8 cellular contexts compared by ENCODE assay signal in the genomic region with DNA sequence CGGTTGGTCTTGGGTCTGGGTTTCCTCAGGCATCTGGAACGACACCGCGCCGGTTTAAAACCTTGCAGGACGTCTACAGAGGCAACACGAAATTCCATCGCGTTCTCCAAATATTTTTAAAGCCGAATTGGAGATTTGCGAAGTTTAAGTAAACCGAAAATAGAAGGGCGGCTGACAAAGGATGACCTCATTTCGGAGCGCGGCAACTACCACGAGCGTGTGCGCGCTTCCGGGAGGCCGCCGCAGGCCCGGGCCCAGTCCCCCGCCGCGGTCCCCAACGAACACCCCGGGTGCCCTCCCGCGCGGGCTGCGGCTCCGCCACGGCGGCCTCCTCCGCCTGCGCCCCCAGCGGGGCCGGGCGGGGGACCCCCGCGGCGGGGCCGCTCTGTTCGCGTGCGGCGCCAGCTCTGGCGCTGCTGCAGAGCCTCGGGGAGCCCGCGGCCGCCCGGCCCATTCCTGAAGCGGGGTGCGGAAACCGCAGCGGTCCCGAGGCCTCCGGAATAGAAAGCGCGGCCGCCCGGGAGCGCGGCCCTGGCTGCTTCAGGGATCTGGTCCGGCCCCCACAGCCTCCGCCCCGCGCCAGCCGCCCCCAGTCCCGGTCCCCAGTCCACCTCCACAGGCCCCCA. TPM values are rescaled to one million over a fixed set of nuclear protein-coding genes. Genes with fewer than 3 reads are reported as not detected.
DNase-seq lines count a peak whose midpoint lies in the region; ATAC-seq and TF ChIP-seq lines count a peak whose summit lies in the region.

No MANE protein-coding gene starts in this region.

- peaks cover 42% of the 10 kb centered on the region for H3K36me3 ChIP-seq in right atrium auricular region

- H3K27me3 ChIP-seq in right atrium auricular region: no peaks in the 10 kb centered on the region

- CTCF ChIA-PET in RWPE1 (lab: Yijun Ruan, JAX): no interaction called here

- DNase-seq in activated T-cell treated with anti-CD3 and anti-CD28 coated beads for 24 hours (ENCODE audit: low read depth) (peak; percentile 26), RWPE1 (ENCODE audit: low spot score) (no peak), right atrium auricular region (ENCODE audit: low spot score) (no peak), sciatic nerve (ENCODE audit: low spot score) (no peak), NCI-H524 (lab: John Stamatoyannopoulos, UW) (no peak)
- no peak for DNase-seq in activated T-cell treated with anti-CD3 and anti-CD28 coated beads, Interleukin-2, amount 50 U/mL, for 1 hour

- ATAC-seq in HG03103 (IDR thresholded peaks at IDR 0.05; ENCODE audit: low read depth, unreplicated experiment) (peak; percentile 29), sciatic nerve (peak; percentile 23)

- peak overlapping the region; percentile 93 for H3K27ac ChIP-seq in RWPE1
- H3K27ac ChIP-seq in adipose tissue (ENCODE audit: low read depth, low read length): peak overlapping the region; percentile 68
- H3K27ac ChIP-seq in right atrium auricular region: peak overlapping the region; percentile 100

- intact Hi-C loops in sciatic nerve (cut with DNase I): no loop called here

- peaks cover 0 to 46% of the 10 kb centered on the region in 2 donors for H3K4me1 ChIP-seq in right atrium auricular region

- WGBS in adipose tissue, 3 donors: 0% methylated on average over 50 to 73 of the region's 73 CpGs

- TF ChIP-seq CTCF in RWPE1 (conservative IDR thresholded peaks at IDR 0.05; ENCODE audit: low read depth): no peak
- no peak for TF ChIP-seq CTCF in right atrium auricular region (IDR thresholded peaks at IDR 0.05)

- POLR2A ChIA-PET in RWPE1 (lab: Yijun Ruan, JAX; ENCODE audit: low non-redundant PET): interaction anchor here (0.6 kb wide), 2 partner anchors 49 to 170 kb away, joined by 3 to 5 read pairs; no protein-coding TSS in a partner anchor

- no peaks in the 10 kb centered on the region for H3K9me3 ChIP-seq in right atrium auricular region

- H3K4me3 ChIP-seq in right atrium auricular region: peak overlapping the region; percentile 90 to 93

RNA-seq across cellular contexts. Expression of a gene that starts 0.4 kb away (rescaled TPM):
- polyA plus RNA-seq in adipose tissue: 100 to 1,000 TPM; 140 to 355 (median 298) TPM
- 100 to 1,000 TPM; 411 to 457 TPM for total RNA-seq in right atrium auricular region
- total RNA-seq in sciatic nerve: 325 TPM

RNA-seq across cellular contexts. Expression of a gene that starts 53.2 kb away (rescaled TPM):
- polyA plus RNA-seq in adipose tissue: 10 to 100 TPM in 1 of 3 donors, 1 to 10 TPM in 2; 6.8 to 17.8 (median 8.8) TPM
- total RNA-seq in right atrium auricular region (10 to 100 TPM; 16.0 to 20.1 TPM), sciatic nerve (39.6 TPM)
